ENCODE assay signal across 1 cellular context in genomic region chr2:172219201-172219600, GRCh38.
TF ChIP-seq lines count a peak whose summit lies in the region.

No MANE protein-coding gene starts in this region.

TF ChIP-seq in HCT116, 20 proteins besides CTCF, POLR2A, EP300 and RAD21 (continued from another document):
- TF ChIP-seq ATF3 (IDR thresholded peaks at IDR 0.05) (no peak), FOSL1 (IDR thresholded peaks at IDR 0.05; ENCODE audit: low read depth) (no peak), REST (IDR thresholded peaks at IDR 0.05; ENCODE audit: low read depth) (no peak), ZBTB33 (IDR thresholded peaks at IDR 0.05; ENCODE audit: extremely low read depth, insufficient replicate concordance, low read length) (no peak), EGR1 (IDR thresholded peaks at IDR 0.05; ENCODE audit: low read depth) (no peak), CEBPB (IDR thresholded peaks at IDR 0.05; ENCODE audit: low read depth) (no peak), POLR2AphosphoS5 (IDR thresholded peaks at IDR 0.05; ENCODE audit: low read depth, low read length) (no peak), SIN3A (IDR thresholded peaks at IDR 0.05; ENCODE audit: low read depth) (no peak)
